Comparison of ENCODE assay signal across 8 cellular contexts in genomic region chr15:65384895-65385867, GRCh38. TPM values are rescaled to one million over a fixed set of nuclear protein-coding genes. Genes with fewer than 3 reads are reported as not detected.
DNase-seq lines count a peak whose midpoint lies in the region; ATAC-seq, FAIRE-seq and TF ChIP-seq lines count a peak whose summit lies in the region.

No MANE protein-coding gene starts in this region.

- FAIRE-seq in kidney (lab: Jason Lieb, UNC), result no peak

- no peaks in the 10 kb centered on the region for H3K9me3 ChIP-seq in ES-I3 (ENCODE audit: control insufficient read depth, insufficient read depth, low read length)
- no peaks in the 10 kb centered on the region for H3K9me3 ChIP-seq in kidney (ENCODE audit: control insufficient read depth in 1 of 2, low read length in 2 of 2)

- peak overlapping the region; percentile 46 to 62 for H3K4me3 ChIP-seq in kidney (ENCODE audit: low read length in 2 of 2)

- H3K27ac ChIP-seq in kidney (ENCODE audit: low read depth in 2 of 2, low read length in 2 of 2), result no peak overlapping the region

- peak; percentile 90 for TF ChIP-seq CTCF in kidney (IDR thresholded peaks at IDR 0.05; ENCODE audit: borderline replicate concordance, extremely low read depth, insufficient read depth)

- H3K36me3 ChIP-seq in ES-I3 (ENCODE audit: insufficient read depth, low read length) (no peaks in the 10 kb centered on the region), kidney (ENCODE audit: control insufficient read depth in 1 of 2, insufficient read depth in 2 of 2, low read length in 2 of 2) (no peaks in the 10 kb centered on the region)

- DNase-seq in NCI-H446 treated with DMSO at 0.1 percent for 48 hours (lab: John Stamatoyannopoulos, UW) (peak; percentile 31), cerebellar nuclear complex (lab: John Stamatoyannopoulos, UW) (peak; percentile 21 to 79), kidney (peak; percentile 94)
- peak; percentile 77 to 82 for DNase-seq in activated CD4-positive, alpha-beta T cell treated with anti-CD3 and anti-CD28 coated beads for 24 hours (ENCODE audit: low read depth in 2 of 2)
- DNase-seq in stimulated activated CD4-positive, alpha-beta T cell treated with anti-CD3 and anti-CD28 coated beads, Interleukin-15, amount 100 ng/mL, for 24 hours, result peak; percentile 89

- H3K9ac ChIP-seq in ES-I3 (ENCODE audit: low read depth, low read length) (peak overlapping the region; percentile 39), kidney (ENCODE audit: low read length in 2 of 2) (peak overlapping the region; percentile 29 to 33)

- peaks cover 27% of the 10 kb centered on the region for H3K4me1 ChIP-seq in ES-I3 (ENCODE audit: insufficient read depth, low read length)
- H3K4me1 ChIP-seq in kidney (ENCODE audit: control insufficient read depth in 1 of 2, insufficient read depth in 1 of 2, low read depth in 1 of 2, low read length in 2 of 2), result peaks cover 5 to 13% of the 10 kb centered on the region in 2 donors

- intact Hi-C loops in kidney (cut with DNase I), result loop anchor here (5.0 kb wide), 1 partner anchor 68 kb away; no protein-coding TSS in a partner anchor

- ATAC-seq in HG03045 (IDR thresholded peaks at IDR 0.05; ENCODE audit: unreplicated experiment), result peak; percentile 50
- no peak for ATAC-seq in HG02840 (IDR thresholded peaks at IDR 0.05; ENCODE audit: low FRiP score, unreplicated experiment)

RNA-seq across cellular contexts. Expression of gene IGDCC3, which starts 7.4 kb away (rescaled TPM):
- total RNA-seq in kidney, result 0.22 TPM
- polyA plus RNA-seq in kidney (ENCODE audit: insufficient read depth, low read depth, low replicate concordance), result 0.49 TPM

RNA-seq across cellular contexts. Expression of gene IGDCC4, which starts 37.6 kb away (rescaled TPM):
- total RNA-seq in kidney, result 4.3 TPM
- 0.17 TPM for polyA plus RNA-seq in kidney (ENCODE audit: insufficient read depth, low read depth, low replicate concordance)

Comparison
In these comparisons a context has a peak if more than half of its experiments do, and no peak if none do; other contexts are left out.
1. DNase-seq: peak in every context shown above with its lines; median percentile 94 in kidney; 89 in stimulated activated CD4-positive, alpha-beta T cell treated with anti-CD3 and anti-CD28 coated beads, Interleukin-15, amount 100 ng/mL, for 24 hours; 80 in activated CD4-positive, alpha-beta T cell treated with anti-CD3 and anti-CD28 coated beads for 24 hours; 50 in cerebellar nuclear complex; 31 in NCI-H446 treated with DMSO at 0.1 percent for 48 hours.